ENCODE assay signal across 21 cellular contexts in genomic region chr12:129079719-129080118, GRCh38.
DNase-seq lines count a peak whose midpoint lies in the region; ATAC-seq, FAIRE-seq and TF ChIP-seq lines count a peak whose summit lies in the region.
"Had no signal": no experiment of that assay in that cellular context is flagged by ENCODE, and none has a peak within 500 bp of the region (broad histone marks: within the 10 kb centered on the region; RNA-seq: fewer than 3 reads in every experiment).

No MANE protein-coding gene starts in this region.

- peaks cover 0 to 41% (median 28%) of the 10 kb centered on the region in 10 experiments; a peak in 13 of 20 replicates for H3K4me1 ChIP-seq in BLaER1 treated with 17β-estradiol and CSF1 and Interleukin-3, amounts not matched to agents 10 nM and 100 nM
- no peaks in the 10 kb centered on the region for H3K4me1 ChIP-seq in GM12878 (ENCODE audit: control insufficient read depth, insufficient read depth, low read length)

- H3K4me2 ChIP-seq in BLaER1 treated with 17β-estradiol and CSF1 and Interleukin-3, amounts not matched to agents 10 nM and 100 nM, result peak overlapping the region in 8 of 11 experiments; percentile 1 to 54 (median 34); a peak in 12 of 22 replicates
- H3K4me2 ChIP-seq in GM12878 (ENCODE audit: control insufficient read depth, insufficient read depth), result no peak overlapping the region

- POLR2A ChIA-PET in GM12878 (lab: Charles Lee), result no interaction called here

- no peak overlapping the region for H3K27ac ChIP-seq in BLaER1 treated with 17β-estradiol and CSF1 and Interleukin-3, amounts not matched to agents 10 nM and 100 nM
- no peak overlapping the region for H3K27ac ChIP-seq in GM12878 (ENCODE audit: control insufficient read depth, insufficient read depth)
- H3K27ac ChIP-seq: C4-2B had no signal

- no peak for TF ChIP-seq CTCF in GM12878 (IDR thresholded peaks at IDR 0.05 in 2 of 3, conservative IDR thresholded peaks at IDR 0.05 in 1 of 3; ENCODE audit: control insufficient read depth in 2 of 3, extremely low read depth in 1 of 3, insufficient read depth in 1 of 3, low read depth in 3 of 3, low read length in 3 of 3)

- no peak for TF ChIP-seq RAD21 in GM12878 (IDR thresholded peaks at IDR 0.05; ENCODE audit: insufficient read depth, low read depth, low read length)

- H3K79me2 ChIP-seq in GM12878 (ENCODE audit: control insufficient read depth, insufficient read depth, low read length), result no peaks in the 10 kb centered on the region

- no peaks in the 10 kb centered on the region for H3K27me3 ChIP-seq in BLaER1 treated with 17β-estradiol and CSF1 and Interleukin-3, amounts not matched to agents 10 nM and 100 nM
- H3K27me3 ChIP-seq in GM12878 (replicated peaks in 1 of 2; ENCODE audit: control insufficient read depth in 2 of 2, insufficient read depth in 2 of 2, low read length in 1 of 2), result no peaks in the 10 kb centered on the region

- TF ChIP-seq EP300 in GM12878 (IDR thresholded peaks at IDR 0.05; ENCODE audit: borderline replicate concordance in 1 of 2, control insufficient read depth in 1 of 2, low read depth in 2 of 2, low read length in 2 of 2), result no peak

- no peak overlapping the region for H3K4me3 ChIP-seq in BLaER1 treated with 17β-estradiol and CSF1 and Interleukin-3, amounts not matched to agents 10 nM and 100 nM
- H3K4me3 ChIP-seq in GM12878, result no peak overlapping the region

- H3K9me3 ChIP-seq in BLaER1 treated with 17β-estradiol and CSF1 and Interleukin-3, amounts not matched to agents 10 nM and 100 nM (replicated peaks in 1 of 11), result no peaks in the 10 kb centered on the region
- H3K9me3 ChIP-seq in GM12878 (replicated peaks; ENCODE audit: control insufficient read depth, insufficient read depth, low read length), result no peaks in the 10 kb centered on the region

- TF ChIP-seq POLR2A in GM12891 (IDR thresholded peaks at IDR 0.05; ENCODE audit: low read depth, low read length), result no peak
- no peak for TF ChIP-seq POLR2A in GM12878 (IDR thresholded peaks at IDR 0.05; ENCODE audit: low read depth, low read length)

- SMC1A ChIA-PET in GM12878 (lab: Charles Lee; ENCODE audit: uncharacterized antibody, unreplicated experiment), result no interaction called here

- CTCF ChIA-PET in GM12878 (lab: Yijun Ruan, JAX), result no interaction called here

- RAD21 ChIA-PET in GM12878 (lab: Charles Lee; ENCODE audit: unreplicated experiment), result no interaction called here

- H2AFZ ChIP-seq in GM12878 (ENCODE audit: control insufficient read depth, low read depth, low read length), result no peak overlapping the region

- H3K36me3 ChIP-seq in BLaER1 treated with 17β-estradiol and CSF1 and Interleukin-3, amounts not matched to agents 10 nM and 100 nM, result no peaks in the 10 kb centered on the region
- no peaks in the 10 kb centered on the region for H3K36me3 ChIP-seq in GM12878 (ENCODE audit: control insufficient read depth in 2 of 2, insufficient read depth in 2 of 2, low read length in 1 of 2)

- BruUV-seq in GM12878 (replicated peaks; lab: Mats Ljungman, UMichigan), result no TSS peak

- H3K9ac ChIP-seq in BLaER1 treated with 17β-estradiol and CSF1 and Interleukin-3, amounts not matched to agents 10 nM and 100 nM, result no peak overlapping the region
- no peak overlapping the region for H3K9ac ChIP-seq in GM12878 (ENCODE audit: control insufficient read depth, insufficient read depth, low read length)

- no peak for ATAC-seq in GM12878
- ATAC-seq: CD8-positive, alpha-beta T cell had no signal

- DNase-seq in GM12891 (ENCODE audit: insufficient read length, low spot score), result no peak
- no peak for DNase-seq in GM12878 (ENCODE audit: low read depth, low spot score)
- DNase-seq in COR-L47 (lab: John Stamatoyannopoulos, UW), result no peak
- DNase-seq in NOMO-1 treated with DMSO at 0.1 percent for 48 hours (lab: John Stamatoyannopoulos, UW; ENCODE audit: unreplicated experiment), result no peak
- no peak for DNase-seq in AG20443 (ENCODE audit: low spot score)
- DNase-seq in amniotic stem cell (lab: John Stamatoyannopoulos, UW), result no peak
- DNase-seq: 8988T; ACHN; AML-193; CD4-positive, alpha-beta T cell; CD8-positive, alpha-beta T cell; DMS 273 treated with DMSO at 0.1 percent for 48 hours; DMS153; DMS53; DMS79; GF-D8 had no signal

- in situ Hi-C loops in GM12878 (cut with MboI), result no loop called here

- FAIRE-seq in GM12891 (lab: Jason Lieb, UNC), result no peak
- FAIRE-seq in GM12878 (lab: Jason Lieb, UNC), result no peak
- FAIRE-seq: A204.1, G401.6, GM19239 had no signal

- intact Hi-C loops in GM12878 (cut with micrococcal nuclease; ENCODE audit: unreplicated experiment), result no loop called here

- no peaks in the 10 kb centered on the region; a peak in 1 of 22 replicates for H4K20me1 ChIP-seq in BLaER1 treated with 17β-estradiol and CSF1 and Interleukin-3, amounts not matched to agents 10 nM and 100 nM
- no peaks in the 10 kb centered on the region for H4K20me1 ChIP-seq in GM12878 (ENCODE audit: control insufficient read depth, insufficient read depth)

- 8% methylated on average over 5 of the region's 5 CpGs for WGBS in GM12878 (ENCODE audit: insufficient coverage, insufficient replicate concordance, low lambda C conversion rate, missing lambda C conversion rate)

TF ChIP-seq in GM12891, 5 proteins besides CTCF, POLR2A, EP300 and RAD21:
- TF ChIP-seq POU2F2 (IDR thresholded peaks at IDR 0.05; ENCODE audit: low read depth, low read length), result no peak
- TF ChIP-seq SPI1 (IDR thresholded peaks at IDR 0.05; ENCODE audit: low read depth, low read length), result peak; percentile 69

TF ChIP-seq in GM12878, 131 proteins besides CTCF, POLR2A, EP300 and RAD21:
- TF ChIP-seq SPI1 (IDR thresholded peaks at IDR 0.05; ENCODE audit: borderline replicate concordance, insufficient read depth, low read depth, low read length) (peak; percentile 54; the same call in 1 of the 2 replicates), ZBTB11 (CRISPR knock-in tag; IDR thresholded peaks at IDR 0.05) (no peak)
